Comparison of ENCODE assay signal across 20 cellular contexts in genomic region chr14:76966535-76966934, GRCh38.
DNase-seq lines count a peak whose midpoint lies in the region; ATAC-seq and TF ChIP-seq lines count a peak whose summit lies in the region.
"Had no signal": no experiment of that assay in that cellular context is flagged by ENCODE, and none has a peak within 500 bp of the region (broad histone marks: within the 10 kb centered on the region; RNA-seq: fewer than 3 reads in every experiment).

No MANE protein-coding gene starts in this region.

- H3K4me3 ChIP-seq in mesenchymal stem cell (ENCODE audit: insufficient read depth in 1 of 2, low read depth in 1 of 2, low read length in 2 of 2), result no peak overlapping the region
- H3K4me3 ChIP-seq: BLaER1 treated with 17β-estradiol and CSF1 and Interleukin-3, amounts not matched to agents 10 nM and 100 nM; GM12878 had no signal

- no peak overlapping the region for H2BK12ac ChIP-seq in mesenchymal stem cell (ENCODE audit: low read length in 2 of 2)

- ATAC-seq in WTC11, result no peak
- no peak for ATAC-seq in activated T-helper 17 cell treated with anti-CD3 and anti-CD28 coated beads, Interleukin-2, amount 50 U/mL, for 72 hours (replicated peaks)
- ATAC-seq: CD8-positive, alpha-beta T cell; GM12878; HCT116 had no signal

- no peak overlapping the region for H3K9ac ChIP-seq in mesenchymal stem cell (ENCODE audit: low read length)
- H3K9ac ChIP-seq: BLaER1 treated with 17β-estradiol and CSF1 and Interleukin-3, amounts not matched to agents 10 nM and 100 nM had no signal

- H3K27me3 ChIP-seq in mesenchymal stem cell (ENCODE audit: control insufficient read depth in 1 of 2, insufficient read depth in 1 of 2, low read length in 2 of 2), result no peaks in the 10 kb centered on the region
- H3K27me3 ChIP-seq: BLaER1 treated with 17β-estradiol and CSF1 and Interleukin-3, amounts not matched to agents 10 nM and 100 nM had no signal

- H3K27ac ChIP-seq in mesenchymal stem cell (ENCODE audit: low read length, poor library complexity, severe bottlenecking), result no peak overlapping the region
- H3K27ac ChIP-seq: BLaER1 treated with 17β-estradiol and CSF1 and Interleukin-3, amounts not matched to agents 10 nM and 100 nM; HL-60 had no signal

- no peak for TF ChIP-seq CTCF in WTC11 (IDR thresholded peaks at IDR 0.05)

- peak overlapping the region; percentile 12 for H4K8ac ChIP-seq in mesenchymal stem cell (ENCODE audit: low read length)

- H3K14ac ChIP-seq in mesenchymal stem cell (ENCODE audit: low read length in 2 of 2), result no peak overlapping the region

- H3K9me3 Mint-ChIP-seq in activated naive CD4-positive, alpha-beta T cell treated with anti-CD3 and anti-CD28 coated beads, Interleukin-2, amount 50 U/mL, for 24 hours, result no peaks in the 10 kb centered on the region
- no peaks in the 10 kb centered on the region for H3K9me3 Mint-ChIP-seq in activated naive CD4-positive, alpha-beta T cell treated with anti-CD3 and anti-CD28 coated beads, Interleukin-2, amount 10 ng/mL, durations not matched to agents 7 days and 5 days
- no peaks in the 10 kb centered on the region for H3K9me3 Mint-ChIP-seq in WTC11
- no peaks in the 10 kb centered on the region for H3K9me3 Mint-ChIP-seq in activated T-helper 17 cell treated with anti-CD3 and anti-CD28 coated beads, Interleukin-2, amount 50 U/mL, for 72 hours
- H3K9me3 Mint-ChIP-seq: CD8-positive, alpha-beta T cell; HFFc6 had no signal

- peaks cover 0 to 18% of the 10 kb centered on the region in 2 experiments for H3K36me3 ChIP-seq in mesenchymal stem cell (ENCODE audit: control insufficient read depth in 1 of 2, insufficient read depth in 2 of 2, low read depth in 1 of 2, low read length in 2 of 2)
- H3K36me3 ChIP-seq: BLaER1 treated with 17β-estradiol and CSF1 and Interleukin-3, amounts not matched to agents 10 nM and 100 nM had no signal

- H2AFZ ChIP-seq in mesenchymal stem cell (ENCODE audit: low read depth, low read length), result no peak overlapping the region

- H3K27ac Mint-ChIP-seq in activated naive CD4-positive, alpha-beta T cell treated with anti-CD3 and anti-CD28 coated beads, Interleukin-2, amount 50 U/mL, for 24 hours, result peak overlapping the region; percentile 41
- H3K27ac Mint-ChIP-seq in activated naive CD4-positive, alpha-beta T cell treated with anti-CD3 and anti-CD28 coated beads, Interleukin-2, amount 10 ng/mL, durations not matched to agents 7 days and 5 days, result no peak overlapping the region
- peak overlapping the region; percentile 57; the same call in 1 of the 2 replicates for H3K27ac Mint-ChIP-seq in WTC11
- H3K27ac Mint-ChIP-seq in activated T-helper 17 cell treated with anti-CD3 and anti-CD28 coated beads, Interleukin-2, amount 50 U/mL, for 72 hours, result no peak overlapping the region
- H3K27ac Mint-ChIP-seq: B cell; CD8-positive, alpha-beta T cell; HFFc6 had no signal

- no peak overlapping the region for H2BK15ac ChIP-seq in mesenchymal stem cell (ENCODE audit: low read depth, poor library complexity, severe bottlenecking)

- peaks cover 49% of the 10 kb centered on the region for H3K4me1 Mint-ChIP-seq in activated naive CD4-positive, alpha-beta T cell treated with anti-CD3 and anti-CD28 coated beads, Interleukin-2, amount 50 U/mL, for 24 hours
- peaks cover 49% of the 10 kb centered on the region for H3K4me1 Mint-ChIP-seq in activated naive CD4-positive, alpha-beta T cell treated with anti-CD3 and anti-CD28 coated beads, Interleukin-2, amount 10 ng/mL, durations not matched to agents 7 days and 5 days
- peaks cover 76% of the 10 kb centered on the region for H3K4me1 Mint-ChIP-seq in WTC11
- peaks cover 35% of the 10 kb centered on the region for H3K4me1 Mint-ChIP-seq in activated T-helper 17 cell treated with anti-CD3 and anti-CD28 coated beads, Interleukin-2, amount 50 U/mL, for 72 hours

- H3K4ac ChIP-seq in mesenchymal stem cell (ENCODE audit: low read depth in 1 of 2, low read length in 2 of 2), result no peak overlapping the region

- in situ Hi-C loops in KBM-7 (cut with MboI; ENCODE audit: low pct_unique_long_range_greater_than_20kb, low sequenced_read_pairs), result no loop called here

- H3K79me1 ChIP-seq in mesenchymal stem cell (replicated peaks; ENCODE audit: low read length, poor library complexity, severe bottlenecking), result peaks cover 13% of the 10 kb centered on the region

- no peak overlapping the region for H3K18ac ChIP-seq in mesenchymal stem cell (ENCODE audit: low read depth in 1 of 2, low read length in 2 of 2)

- no peaks in the 10 kb centered on the region for H3K36me3 Mint-ChIP-seq in activated naive CD4-positive, alpha-beta T cell treated with anti-CD3 and anti-CD28 coated beads, Interleukin-2, amount 50 U/mL, for 24 hours
- H3K36me3 Mint-ChIP-seq in activated naive CD4-positive, alpha-beta T cell treated with anti-CD3 and anti-CD28 coated beads, Interleukin-2, amount 10 ng/mL, durations not matched to agents 7 days and 5 days, result no peaks in the 10 kb centered on the region
- H3K36me3 Mint-ChIP-seq in WTC11, result no peaks in the 10 kb centered on the region
- H3K36me3 Mint-ChIP-seq in activated T-helper 17 cell treated with anti-CD3 and anti-CD28 coated beads, Interleukin-2, amount 50 U/mL, for 72 hours (ENCODE audit: low read depth), result peaks cover 8% of the 10 kb centered on the region
- H3K36me3 Mint-ChIP-seq: CD8-positive, alpha-beta T cell had no signal

- DNase-seq in activated naive CD4-positive, alpha-beta T cell treated with anti-CD3 and anti-CD28 coated beads, Interleukin-2, amount 10 ng/mL, durations not matched to agents 7 days and 5 days, result no peak
- peak; percentile 51 for DNase-seq in RKO (ENCODE audit: low spot score)
- no peak for DNase-seq in WTC11 (ENCODE audit: low spot score)
- no peak for DNase-seq in mesenchymal stem cell
- no peak for DNase-seq in SW480 (ENCODE audit: low spot score)
- no peak for DNase-seq in KBM-7
- DNase-seq: 8988T; CD8-positive, alpha-beta T cell; DMS 273 treated with DMSO at 0.1 percent for 48 hours; DMS53; DND-41; EL; HFFc6 had no signal

- H3K27me3 Mint-ChIP-seq in activated naive CD4-positive, alpha-beta T cell treated with anti-CD3 and anti-CD28 coated beads, Interleukin-2, amount 50 U/mL, for 24 hours, result no peaks in the 10 kb centered on the region
- peaks cover 41% of the 10 kb centered on the region for H3K27me3 Mint-ChIP-seq in activated naive CD4-positive, alpha-beta T cell treated with anti-CD3 and anti-CD28 coated beads, Interleukin-2, amount 10 ng/mL, durations not matched to agents 7 days and 5 days
- no peaks in the 10 kb centered on the region for H3K27me3 Mint-ChIP-seq in WTC11 (ENCODE audit: low read depth)
- H3K27me3 Mint-ChIP-seq in activated T-helper 17 cell treated with anti-CD3 and anti-CD28 coated beads, Interleukin-2, amount 50 U/mL, for 72 hours, result peaks cover 6% of the 10 kb centered on the region
- H3K27me3 Mint-ChIP-seq: B cell had no signal

- no peak overlapping the region for H4K91ac ChIP-seq in mesenchymal stem cell (ENCODE audit: low read length)

- CTCF ChIA-PET in activated naive CD4-positive, alpha-beta T cell treated with anti-CD3 and anti-CD28 coated beads, Interleukin-2, amount 10 ng/mL, durations not matched to agents 7 days and 5 days (lab: Charles Lee), result interaction anchor here (1.8 kb wide), 1 partner anchor 53 kb away, joined by 7 read pairs; no protein-coding TSS in a partner anchor
- CTCF ChIA-PET in WTC11 (lab: Charles Lee), result interaction anchor here (0.6 to 2.1 kb wide), 6 partner anchors 19 to 387 kb away, joined by 3 to 9 read pairs (median 3); no protein-coding TSS in a partner anchor

- H2BK5ac ChIP-seq in mesenchymal stem cell (ENCODE audit: low read depth, low read length, poor library complexity, severe bottlenecking), result no peak overlapping the region

- H3K9me3 ChIP-seq in mesenchymal stem cell (ENCODE audit: control insufficient read depth, low read length), result no peaks in the 10 kb centered on the region
- H3K9me3 ChIP-seq: BLaER1 treated with 17β-estradiol and CSF1 and Interleukin-3, amounts not matched to agents 10 nM and 100 nM had no signal

- H2BK120ac ChIP-seq in mesenchymal stem cell (ENCODE audit: low read depth, low read length), result no peak overlapping the region

- no peak overlapping the region for H3K23ac ChIP-seq in mesenchymal stem cell (ENCODE audit: low read length in 2 of 2)

- no peak overlapping the region for H3K4me3 Mint-ChIP-seq in activated naive CD4-positive, alpha-beta T cell treated with anti-CD3 and anti-CD28 coated beads, Interleukin-2, amount 50 U/mL, for 24 hours
- no peak overlapping the region for H3K4me3 Mint-ChIP-seq in activated naive CD4-positive, alpha-beta T cell treated with anti-CD3 and anti-CD28 coated beads, Interleukin-2, amount 10 ng/mL, durations not matched to agents 7 days and 5 days
- H3K4me3 Mint-ChIP-seq in WTC11, result no peak overlapping the region
- no peak overlapping the region for H3K4me3 Mint-ChIP-seq in activated T-helper 17 cell treated with anti-CD3 and anti-CD28 coated beads, Interleukin-2, amount 50 U/mL, for 72 hours
- H3K4me3 Mint-ChIP-seq: B cell; CD8-positive, alpha-beta T cell; HFFc6 had no signal

- 97% methylated on average over 6 of the region's 6 CpGs for WGBS in mesenchymal stem cell

- no peak overlapping the region for H2AK5ac ChIP-seq in mesenchymal stem cell (ENCODE audit: low read length, severe bottlenecking)

- H3K4me2 ChIP-seq in mesenchymal stem cell (ENCODE audit: low read length, poor library complexity, severe bottlenecking), result no peak overlapping the region

- POLR2A ChIA-PET in WTC11 (lab: Charles Lee), result interaction anchor here (0.5 to 0.6 kb wide), 2 partner anchors 73 to 1764 kb away, joined by 3 to 4 read pairs; no protein-coding TSS in a partner anchor

- peaks cover 28% of the 10 kb centered on the region for H3K4me1 ChIP-seq in mesenchymal stem cell (ENCODE audit: control insufficient read depth, insufficient read depth, low read depth, low read length)

TF ChIP-seq in WTC11, 78 proteins besides CTCF, POLR2A, EP300 and RAD21 (continues in another document):
- no peak for TF ChIP-seq JAZF1 (CRISPR knock-in tag; IDR thresholded peaks at IDR 0.05)
- TF ChIP-seq, protein P1, sequence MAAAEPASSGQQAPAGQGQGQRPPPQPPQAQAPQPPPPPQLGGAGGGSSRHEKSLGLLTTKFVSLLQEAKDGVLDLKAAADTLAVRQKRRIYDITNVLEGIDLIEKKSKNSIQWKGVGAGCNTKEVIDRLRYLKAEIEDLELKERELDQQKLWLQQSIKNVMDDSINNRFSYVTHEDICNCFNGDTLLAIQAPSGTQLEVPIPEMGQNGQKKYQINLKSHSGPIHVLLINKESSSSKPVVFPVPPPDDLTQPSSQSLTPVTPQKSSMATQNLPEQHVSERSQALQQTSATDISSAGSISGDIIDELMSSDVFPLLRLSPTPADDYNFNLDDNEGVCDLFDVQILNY (CRISPR knock-in tag; IDR thresholded peaks at IDR 0.05), result no peak
- no peak for TF ChIP-seq SMAD4 (CRISPR knock-in tag; IDR thresholded peaks at IDR 0.05)
- no peak for TF ChIP-seq USF2 (CRISPR knock-in tag; IDR thresholded peaks at IDR 0.05)

Comparison
In these comparisons a context has a peak if more than half of its experiments do, and no peak if none do; other contexts are left out.
1. H3K27ac Mint-ChIP-seq: peak in activated naive CD4-positive, alpha-beta T cell treated with anti-CD3 and anti-CD28 coated beads, Interleukin-2, amount 50 U/mL, for 24 hours (single experiment) and WTC11 (single experiment); none in activated naive CD4-positive, alpha-beta T cell treated with anti-CD3 and anti-CD28 coated beads, Interleukin-2, amount 10 ng/mL, durations not matched to agents 7 days and 5 days (single experiment) and activated T-helper 17 cell treated with anti-CD3 and anti-CD28 coated beads, Interleukin-2, amount 50 U/mL, for 72 hours (single experiment).